In the genomic region with DNA sequence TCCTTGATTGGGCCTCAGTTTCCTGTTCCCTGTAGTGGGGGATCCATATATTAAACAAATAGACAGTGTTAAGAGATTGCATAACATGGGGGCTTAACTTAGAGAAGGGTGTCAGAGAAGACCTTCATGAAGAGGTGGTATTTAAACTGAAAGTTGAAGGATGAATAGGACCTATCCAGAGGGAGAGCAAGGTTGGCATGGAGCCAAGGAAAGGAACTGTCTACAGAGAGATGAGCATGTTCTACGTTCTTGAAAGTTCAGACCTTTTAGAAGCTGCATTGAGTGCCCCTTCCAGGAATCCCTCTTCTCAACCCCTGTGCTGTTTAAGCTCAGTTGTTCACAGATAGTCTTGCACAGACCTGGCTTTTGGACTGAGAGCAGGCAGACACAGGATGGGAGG, we compare ENCODE assay signal across 1 cellular context.
TF ChIP-seq lines count a peak whose summit lies in the region.

No MANE protein-coding gene starts in this region.

TF ChIP-seq in GM12878, 131 proteins besides CTCF, POLR2A, EP300 and RAD21:
- TF ChIP-seq MYB (IDR thresholded peaks at IDR 0.05; ENCODE audit: borderline replicate concordance, low read depth, low read length) (no peak), PKNOX1 (IDR thresholded peaks at IDR 0.05) (no peak), RUNX3 (IDR thresholded peaks at IDR 0.05; ENCODE audit: low read length) (no peak), CHD4 (IDR thresholded peaks at IDR 0.05) (no peak), RFX5 (IDR thresholded peaks at IDR 0.05; ENCODE audit: low read depth, low read length) (no peak), NR2C2 (IDR thresholded peaks at IDR 0.05; ENCODE audit: borderline replicate concordance, control insufficient read depth, insufficient read length, low read depth) (no peak), ATF7 (IDR thresholded peaks at IDR 0.05; ENCODE audit: low read depth) (no peak), ZNF622 (IDR thresholded peaks at IDR 0.05) (no peak), ZNF207 (IDR thresholded peaks at IDR 0.05; ENCODE audit: borderline replicate concordance) (no peak), RCOR1 (conservative IDR thresholded peaks at IDR 0.05; ENCODE audit: low read depth, low read length) (no peak), RAD51 (IDR thresholded peaks at IDR 0.05) (no peak), WRNIP1 (IDR thresholded peaks at IDR 0.05; ENCODE audit: borderline replicate concordance, low read depth, low read length) (no peak)
- TF ChIP-seq, protein P1, sequence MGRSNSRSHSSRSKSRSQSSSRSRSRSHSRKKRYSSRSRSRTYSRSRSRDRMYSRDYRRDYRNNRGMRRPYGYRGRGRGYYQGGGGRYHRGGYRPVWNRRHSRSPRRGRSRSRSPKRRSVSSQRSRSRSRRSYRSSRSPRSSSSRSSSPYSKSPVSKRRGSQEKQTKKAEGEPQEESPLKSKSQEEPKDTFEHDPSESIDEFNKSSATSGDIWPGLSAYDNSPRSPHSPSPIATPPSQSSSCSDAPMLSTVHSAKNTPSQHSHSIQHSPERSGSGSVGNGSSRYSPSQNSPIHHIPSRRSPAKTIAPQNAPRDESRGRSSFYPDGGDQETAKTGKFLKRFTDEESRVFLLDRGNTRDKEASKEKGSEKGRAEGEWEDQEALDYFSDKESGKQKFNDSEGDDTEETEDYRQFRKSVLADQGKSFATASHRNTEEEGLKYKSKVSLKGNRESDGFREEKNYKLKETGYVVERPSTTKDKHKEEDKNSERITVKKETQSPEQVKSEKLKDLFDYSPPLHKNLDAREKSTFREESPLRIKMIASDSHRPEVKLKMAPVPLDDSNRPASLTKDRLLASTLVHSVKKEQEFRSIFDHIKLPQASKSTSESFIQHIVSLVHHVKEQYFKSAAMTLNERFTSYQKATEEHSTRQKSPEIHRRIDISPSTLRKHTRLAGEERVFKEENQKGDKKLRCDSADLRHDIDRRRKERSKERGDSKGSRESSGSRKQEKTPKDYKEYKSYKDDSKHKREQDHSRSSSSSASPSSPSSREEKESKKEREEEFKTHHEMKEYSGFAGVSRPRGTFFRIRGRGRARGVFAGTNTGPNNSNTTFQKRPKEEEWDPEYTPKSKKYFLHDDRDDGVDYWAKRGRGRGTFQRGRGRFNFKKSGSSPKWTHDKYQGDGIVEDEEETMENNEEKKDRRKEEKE (IDR thresholded peaks at IDR 0.05) = no peak
- TF ChIP-seq, protein P2, sequence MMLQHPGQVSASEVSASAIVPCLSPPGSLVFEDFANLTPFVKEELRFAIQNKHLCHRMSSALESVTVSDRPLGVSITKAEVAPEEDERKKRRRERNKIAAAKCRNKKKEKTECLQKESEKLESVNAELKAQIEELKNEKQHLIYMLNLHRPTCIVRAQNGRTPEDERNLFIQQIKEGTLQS (IDR thresholded peaks at IDR 0.05; ENCODE audit: borderline replicate concordance, extremely low read depth, low read depth, low read length) = no peak
- TF ChIP-seq, protein P3, sequence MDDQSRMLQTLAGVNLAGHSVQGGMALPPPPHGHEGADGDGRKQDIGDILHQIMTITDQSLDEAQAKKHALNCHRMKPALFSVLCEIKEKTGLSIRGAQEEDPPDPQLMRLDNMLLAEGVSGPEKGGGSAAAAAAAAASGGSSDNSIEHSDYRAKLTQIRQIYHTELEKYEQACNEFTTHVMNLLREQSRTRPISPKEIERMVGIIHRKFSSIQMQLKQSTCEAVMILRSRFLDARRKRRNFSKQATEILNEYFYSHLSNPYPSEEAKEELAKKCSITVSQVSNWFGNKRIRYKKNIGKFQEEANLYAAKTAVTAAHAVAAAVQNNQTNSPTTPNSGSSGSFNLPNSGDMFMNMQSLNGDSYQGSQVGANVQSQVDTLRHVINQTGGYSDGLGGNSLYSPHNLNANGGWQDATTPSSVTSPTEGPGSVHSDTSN (IDR thresholded peaks at IDR 0.05; ENCODE audit: insufficient replicate concordance, low read depth, low read length) = no peak
